Comparison of ENCODE assay signal across 28 cellular contexts in the genomic region with DNA sequence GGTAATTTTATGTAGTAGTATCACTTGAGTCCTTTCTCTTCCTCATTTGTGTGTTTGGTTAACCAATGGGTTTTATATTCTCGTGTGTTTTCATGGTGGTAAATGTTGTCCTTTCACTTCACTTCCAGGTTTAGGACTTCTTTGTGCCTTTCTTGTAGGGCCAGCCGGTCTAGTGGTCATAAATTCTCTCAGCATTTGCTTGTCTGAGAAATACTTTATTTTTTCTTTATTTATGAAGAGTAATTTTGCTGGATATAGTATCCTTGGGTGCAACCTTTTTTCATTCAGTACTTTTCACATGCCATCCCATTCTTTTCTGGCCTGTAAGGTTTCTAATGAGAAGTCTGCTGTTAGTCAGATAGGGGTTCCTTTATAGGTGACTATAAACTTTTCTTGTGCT.
"Had no signal": no experiment of that assay in that cellular context is flagged by ENCODE, and none has a peak within 500 bp of the region (broad histone marks: within the 10 kb centered on the region; RNA-seq: fewer than 3 reads in every experiment).

No MANE protein-coding gene starts in this region.

- H3K4me3 ChIP-seq: ascending aorta, cardiac muscle cell had no signal

- H3K27me3 ChIP-seq: ascending aorta, cardiac muscle cell had no signal

- H3K4me1 ChIP-seq: ascending aorta had no signal

- DNase-seq: activated CD4-positive, alpha-beta memory T cell treated with anti-CD3 and anti-CD28 coated beads, Interleukin-2, amount 10 ng/mL, durations not matched to agents 7 days and 5 days; activated CD4-positive, alpha-beta T cell treated with anti-CD3 and anti-CD28 coated beads for 1 hour; activated CD4-positive, alpha-beta T cell treated with anti-CD3 and anti-CD28 coated beads for 36 hours; activated CD4-positive, alpha-beta T cell treated with anti-CD3 and anti-CD28 coated beads for 48 hours; activated CD4-positive, alpha-beta T cell treated with anti-CD3 and anti-CD28 coated beads, Interleukin-2, amount 10 ng/mL, durations not matched to agents 7 days and 5 days; activated CD4-positive, alpha-beta T cell treated with anti-CD3 and anti-CD28 coated beads, Interleukin-2, amount 50 U/mL, for 48 hours; activated CD4-positive, CD25-positive, alpha-beta regulatory T cell; activated CD8-positive, alpha-beta memory T cell treated with anti-CD3 and anti-CD28 coated beads for 24 hours; activated CD8-positive, alpha-beta memory T cell treated with anti-CD3 and anti-CD28 coated beads, Interleukin-2, amount 10 ng/mL, durations not matched to agents 7 days and 5 days; activated CD8-positive, alpha-beta memory T cell treated with anti-CD3 and anti-CD28 coated beads, Interleukin-2, amount 50 U/mL, for 48 hours; activated CD8-positive, alpha-beta T cell treated with anti-CD3 and anti-CD28 coated beads, Interleukin-2, amount 10 ng/mL, durations not matched to agents 7 days and 5 days; activated effector memory CD4-positive, alpha-beta T cell treated with Interleukin-2 at 50 U/mL for 16 hours; activated gamma-delta T cell; activated naive CD4-positive, alpha-beta T cell treated with anti-CD3 and anti-CD28 coated beads, Interleukin-2, amount 10 ng/mL, durations not matched to agents 7 days and 5 days; activated naive CD4-positive, alpha-beta T cell treated with Interleukin-2 at 50 U/mL for 16 hours; activated naive CD8-positive, alpha-beta T cell treated with anti-CD3 and anti-CD28 coated beads, Interleukin-2, amount 10 ng/mL, durations not matched to agents 7 days and 5 days; activated naive CD8-positive, alpha-beta T cell treated with anti-CD3 and anti-CD28 coated beads, Interleukin-2, amount 50 U/mL, for 24 hours; activated T-cell treated with anti-CD3 and anti-CD28 coated beads, Interleukin-2, amount 50 U/mL, for 24 hours; activated T-cell treated with anti-CD3 and anti-CD28 coated beads, Interleukin-2, amount 50 U/mL, for 48 hours; amygdala; anterior cingulate cortex; caudate nucleus; cerebellar nuclear complex; T-helper 2 cell; T-helper 9 cell; WERI-Rb-1 had no signal

- H3K36me3 ChIP-seq: ascending aorta, cardiac muscle cell, WERI-Rb-1 had no signal

- H3K27ac ChIP-seq: ascending aorta, cardiac muscle cell, WERI-Rb-1 had no signal
